Comparison of ENCODE assay signal across 17 cellular contexts in genomic region chr19:45356760-45357444, GRCh38. TPM values are rescaled to one million over a fixed set of nuclear protein-coding genes. Genes with fewer than 3 reads are reported as not detected.
"Had no signal": no experiment of that assay in that cellular context is flagged by ENCODE, and none has a peak within 500 bp of the region (broad histone marks: within the 10 kb centered on the region; RNA-seq: fewer than 3 reads in every experiment).

No MANE protein-coding gene starts in this region.

- H3K9me3 ChIP-seq: right atrium auricular region had no signal

- H3K9me3 Mint-ChIP-seq: activated CD8-positive, alpha-beta T cell treated with anti-CD3 and anti-CD28 coated beads for 36 hours; activated naive CD8-positive, alpha-beta T cell treated with anti-CD3 and anti-CD28 coated beads, Interleukin-2, amount 10 ng/mL, durations not matched to agents 7 days and 5 days; endodermal cell; immature natural killer cell; naive B cell; T-cell had no signal

- H3K27ac ChIP-seq: right atrium auricular region, VCaP had no signal

- H3K4me1 ChIP-seq: right atrium auricular region had no signal

- H3K4me1 Mint-ChIP-seq: endodermal cell, T-cell had no signal

- H3K27ac Mint-ChIP-seq: activated CD8-positive, alpha-beta T cell treated with anti-CD3 and anti-CD28 coated beads for 36 hours; activated naive CD8-positive, alpha-beta T cell treated with anti-CD3 and anti-CD28 coated beads, Interleukin-2, amount 10 ng/mL, durations not matched to agents 7 days and 5 days; endodermal cell; T-cell had no signal

- DNase-seq: activated CD4-positive, alpha-beta T cell treated with anti-CD3 and anti-CD28 coated beads for 4 hours; activated CD8-positive, alpha-beta memory T cell treated with anti-CD3 and anti-CD28 coated beads, Interleukin-2, amount 50 U/mL, for 4 hours; activated CD8-positive, alpha-beta T cell treated with anti-CD3 and anti-CD28 coated beads for 36 hours; activated naive CD8-positive, alpha-beta T cell treated with anti-CD3 and anti-CD28 coated beads, Interleukin-2, amount 10 ng/mL, durations not matched to agents 7 days and 5 days; anterior cingulate cortex; dermis blood vessel endothelial cell; endodermal cell; immature natural killer cell; midbrain; naive B cell; posterior cingulate gyrus; small intestine; T-cell; T1000 had no signal

- H3K27me3 ChIP-seq: right atrium auricular region had no signal

- H3K4me3 ChIP-seq: lung, right atrium auricular region had no signal

- ATAC-seq: activated CD8-positive, alpha-beta T cell treated with anti-CD3 and anti-CD28 coated beads for 36 hours; T-cell had no signal

- H3K27me3 Mint-ChIP-seq: activated CD8-positive, alpha-beta T cell treated with anti-CD3 and anti-CD28 coated beads for 36 hours; activated naive CD8-positive, alpha-beta T cell treated with anti-CD3 and anti-CD28 coated beads, Interleukin-2, amount 10 ng/mL, durations not matched to agents 7 days and 5 days; naive B cell; T-cell had no signal

- FAIRE-seq: small intestine had no signal

- H3K4me3 Mint-ChIP-seq: activated CD8-positive, alpha-beta T cell treated with anti-CD3 and anti-CD28 coated beads for 36 hours; activated naive CD8-positive, alpha-beta T cell treated with anti-CD3 and anti-CD28 coated beads, Interleukin-2, amount 10 ng/mL, durations not matched to agents 7 days and 5 days; endodermal cell; immature natural killer cell; T-cell had no signal

RNA-seq across cellular contexts. Expression of gene KLC3, which starts 16.4 kb away (rescaled TPM):
- total RNA-seq: activated CD8-positive, alpha-beta T cell treated with anti-CD3 and anti-CD28 coated beads for 36 hours; activated naive CD8-positive, alpha-beta T cell treated with anti-CD3 and anti-CD28 coated beads, Interleukin-2, amount 10 ng/mL, durations not matched to agents 7 days and 5 days had no signal
- polyA plus RNA-seq: immature natural killer cell, small intestine had no signal

RNA-seq across cellular contexts. Expression of gene CKM, which starts 34.2 kb away (rescaled TPM):
- total RNA-seq: activated CD8-positive, alpha-beta T cell treated with anti-CD3 and anti-CD28 coated beads for 36 hours; activated naive CD8-positive, alpha-beta T cell treated with anti-CD3 and anti-CD28 coated beads, Interleukin-2, amount 10 ng/mL, durations not matched to agents 7 days and 5 days; dermis blood vessel endothelial cell; T-cell had no signal
- polyA plus RNA-seq: immature natural killer cell had no signal
